Comparison of ENCODE assay signal across 6 cellular contexts in the genomic region with DNA sequence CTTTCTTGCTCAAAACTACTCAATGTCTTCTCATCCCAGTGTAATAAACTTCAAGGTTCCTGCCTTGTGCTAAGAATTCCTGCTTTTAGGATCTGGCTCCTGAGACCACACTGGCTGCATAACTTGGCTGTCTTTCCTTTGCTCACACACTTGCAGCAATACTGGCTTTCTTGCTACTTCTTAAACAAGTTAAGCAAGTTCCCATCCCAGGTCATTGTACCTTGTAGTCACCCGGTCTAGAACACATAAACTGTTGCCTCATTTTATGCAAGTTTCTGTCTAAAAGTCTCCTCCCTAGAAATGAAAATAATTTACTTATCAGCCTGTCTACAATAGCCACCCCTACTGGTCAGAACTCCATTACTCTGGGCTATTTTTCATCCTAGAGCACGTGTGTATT.
"Had no signal": no experiment of that assay in that cellular context is flagged by ENCODE, and none has a peak within 500 bp of the region (broad histone marks: within the 10 kb centered on the region; RNA-seq: fewer than 3 reads in every experiment).

No MANE protein-coding gene starts in this region.

- H3K9me3 Mint-ChIP-seq: H9, IgD-negative memory B cell had no signal

- H3K27ac Mint-ChIP-seq: H9, IgD-negative memory B cell had no signal

- DNase-seq: GM23248, H9, HCEC 1CT had no signal

- H3K4me1 Mint-ChIP-seq: H9, IgD-negative memory B cell had no signal

- H3K27ac ChIP-seq: GM23248, HL-60 had no signal

- H2AFZ ChIP-seq: GM23248 had no signal

- ATAC-seq: HepG2 had no signal

- H3K4me3 Mint-ChIP-seq: H9, IgD-negative memory B cell had no signal

- H3K36me3 Mint-ChIP-seq: IgD-negative memory B cell had no signal

- H3K4me3 ChIP-seq: GM23248 had no signal

- H3K27me3 Mint-ChIP-seq: IgD-negative memory B cell had no signal
